ENCODE assay signal across 8 cellular contexts in the genomic region with DNA sequence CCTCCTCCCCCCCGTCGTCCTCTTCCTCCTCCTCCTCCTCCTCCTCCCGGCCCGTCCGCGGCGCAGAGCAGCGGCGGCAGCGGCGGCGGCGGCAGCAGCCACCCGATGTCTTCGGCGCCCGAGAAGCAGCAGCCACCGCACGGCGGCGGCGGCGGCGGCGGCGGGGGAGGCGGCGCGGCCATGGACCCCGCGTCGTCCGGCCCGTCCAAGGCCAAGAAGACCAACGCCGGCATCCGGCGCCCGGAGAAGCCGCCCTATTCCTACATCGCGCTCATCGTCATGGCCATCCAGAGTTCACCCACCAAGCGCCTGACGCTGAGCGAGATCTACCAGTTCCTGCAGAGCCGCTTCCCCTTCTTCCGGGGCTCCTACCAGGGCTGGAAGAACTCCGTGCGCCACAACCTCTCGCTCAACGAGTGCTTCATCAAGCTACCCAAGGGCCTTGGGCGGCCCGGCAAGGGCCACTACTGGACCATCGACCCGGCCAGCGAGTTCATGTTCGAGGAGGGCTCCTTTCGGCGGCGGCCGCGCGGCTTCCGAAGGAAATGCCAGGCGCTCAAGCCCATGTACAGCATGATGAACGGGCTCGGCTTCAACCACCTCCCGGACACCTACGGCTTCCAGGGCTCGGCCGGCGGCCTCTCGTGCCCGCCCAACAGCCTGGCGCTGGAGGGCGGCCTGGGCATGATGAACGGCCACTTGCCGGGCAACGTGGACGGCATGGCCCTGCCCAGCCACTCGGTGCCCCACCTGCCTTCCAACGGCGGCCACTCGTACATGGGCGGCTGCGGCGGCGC. TPM values are rescaled to one million over a fixed set of nuclear protein-coding genes. Genes with fewer than 3 reads are reported as not detected.
A peak's percentile ranks its signal among the peaks of the same experiment; 100 is the strongest.
DNase-seq lines count a peak whose midpoint lies in the region; ATAC-seq and TF ChIP-seq lines count a peak whose summit lies in the region.

FOXF1 (plus strand) TSS at position 63 of the 797 bp plus-strand sequence; CDS start at position 106, 43 bp downstream.

- intact Hi-C loops in ovary (cut with DNase I): loop anchor here in 2 of 4 donors (5.0 to 10.0 kb wide), 2 partner anchors 168 to 686 kb away; no protein-coding TSS in a partner anchor

- DNase-seq in EL (peak; percentile 75), SJCRH30 (peak; percentile 55 to 64), fibroblast of peridontal ligament (ENCODE audit: extremely low read depth) (peak; percentile 78), ovary (peak in 1 of 5 donors; percentile 51), SW480 (ENCODE audit: low spot score) (no peak), GM20000 (ENCODE audit: low spot score) (no peak)
- DNase-seq in stimulated activated CD4-positive, alpha-beta T cell treated with anti-CD3 and anti-CD28 coated beads, Interleukin-2, amount 100 ng/mL, for 48 hours: no peak

- no peak for ATAC-seq in HG03442 (IDR thresholded peaks at IDR 0.05; ENCODE audit: unreplicated experiment)

- no peak for TF ChIP-seq EP300 in ovary (IDR thresholded peaks at IDR 0.05)

- peak within 1 kb of the TSS; percentile 67 for H3K4me3 ChIP-seq in SJCRH30
- peak within 1 kb of the TSS; percentile 59 for H3K4me3 ChIP-seq in ovary

- H3K36me3 ChIP-seq in SJCRH30 (peaks cover 20% of the 10 kb centered on the region), ovary (no peaks in the 10 kb centered on the region)

- WGBS in ovary, 3 donors: 1 to 3% (median 2%) methylated on average over 53 to 89 of the region's 89 CpGs

- peaks cover 12% of the 10 kb centered on the region; the same call in 1 of the 2 replicates for H3K4me1 ChIP-seq in SJCRH30
- peaks cover 11% of the 10 kb centered on the region for H3K4me1 ChIP-seq in ovary (ENCODE audit: insufficient read depth)

- H3K9me3 ChIP-seq in SJCRH30 (replicated peaks): no peaks in the 10 kb centered on the region
- H3K9me3 ChIP-seq in ovary: no peaks in the 10 kb centered on the region

- no peak for TF ChIP-seq POLR2A in ovary (IDR thresholded peaks at IDR 0.05)

- H3K27ac ChIP-seq in SJCRH30 (peak within 1 kb of the TSS; percentile 89), ovary (peak within 1 kb of the TSS; percentile 7 to 31)

- H3K27me3 ChIP-seq in SJCRH30 (no peaks in the 10 kb centered on the region), ovary (peaks cover 15% of the 10 kb centered on the region)

- TF ChIP-seq CTCF in ovary (IDR thresholded peaks at IDR 0.05): no peak
- TF ChIP-seq CTCF in GM20000 (IDR thresholded peaks at IDR 0.05; ENCODE audit: extremely low read depth, missing control alignments): no peak

RNA-seq across cellular contexts. Expression of gene FOXF1, which starts in this region (rescaled TPM):
- total RNA-seq in SJCRH30 (2014; rRNA removed; shearing (Covaris generic)): 24.6 and 24.9 TPM in 2 replicates
- total RNA-seq in ovary: 1 to 10 TPM in 2 of 7 donors, under 1 TPM in 5; 0.22 to 1.5 (median 0.45) TPM
- under 1 TPM; 0.23 to 0.70 TPM for polyA plus RNA-seq in ovary

Comparison
In these comparisons a context has a peak if more than half of its experiments do, and no peak if none do; other contexts are left out.
1. RNA of gene FOXF1 (total RNA-seq): 24.6 to 24.9 TPM in SJCRH30; 0.22 to 1.5 TPM in ovary; every median in the first group is over 10 times any median in the second.
2. DNase-seq: peak in EL (single experiment), SJCRH30 (2 of 2) and fibroblast of peridontal ligament (single experiment); none in SW480 (single experiment), stimulated activated CD4-positive, alpha-beta T cell treated with anti-CD3 and anti-CD28 coated beads, Interleukin-2, amount 100 ng/mL, for 48 hours (0 of 2) and GM20000 (single experiment).